Comparison of ENCODE assay signal across 19 cellular contexts in genomic region chr6:12260458-12261041, GRCh38. TPM values are rescaled to one million over a fixed set of nuclear protein-coding genes. Genes with fewer than 3 reads are reported as not detected.
DNase-seq lines count a peak whose midpoint lies in the region; ATAC-seq, FAIRE-seq and TF ChIP-seq lines count a peak whose summit lies in the region.
"Had no signal": no experiment of that assay in that cellular context is flagged by ENCODE, and none has a peak within 500 bp of the region (broad histone marks: within the 10 kb centered on the region; RNA-seq: fewer than 3 reads in every experiment).

No MANE protein-coding gene starts in this region.

- peak; percentile 97 for FAIRE-seq in colon (lab: Jason Lieb, UNC)
- FAIRE-seq: A549, D721Med had no signal

- TF ChIP-seq CTCF in mucosa of descending colon (IDR thresholded peaks at IDR 0.05) = no peak
- no peak for TF ChIP-seq CTCF in transverse colon (IDR thresholded peaks at IDR 0.05)

- ATAC-seq in mucosa of descending colon (peak; percentile 88), HG02571 (IDR thresholded peaks at IDR 0.05; ENCODE audit: unreplicated experiment) (no peak), GM18502 (IDR thresholded peaks at IDR 0.05; ENCODE audit: poor library complexity, unreplicated experiment) (no peak)
- ATAC-seq: A549, GM23338, K562 had no signal

- 15 to 48% methylated on average over 2 of the region's 2 CpGs for WGBS in transverse colon (ENCODE audit: low coverage in 1 of 2), 2 donors

- POLR2A ChIA-PET in HEK293T (lab: Yijun Ruan, JAX) = no interaction called here

- no peak for TF ChIP-seq EP300 in transverse colon (IDR thresholded peaks at IDR 0.05; ENCODE audit: low read depth)

- H3K36me3 ChIP-seq in mucosa of descending colon (ENCODE audit: low read depth) = no peaks in the 10 kb centered on the region
- H3K36me3 ChIP-seq in transverse colon = no peaks in the 10 kb centered on the region
- H3K36me3 ChIP-seq: BE2C had no signal

- H3K27me3 ChIP-seq in transverse colon = no peaks in the 10 kb centered on the region
- H3K27me3 ChIP-seq: BE2C had no signal

- intact Hi-C loops in mucosa of descending colon (cut with DNase I, micrococcal nuclease) (no loop called here), transverse colon (cut with DNase I; ENCODE audit: low total_unique reads) (no loop called here)

- no peak overlapping the region for H3K4me3 ChIP-seq in mucosa of descending colon
- H3K4me3 ChIP-seq in transverse colon = peak overlapping the region in 1 of 4 donors; percentile 29
- H3K4me3 ChIP-seq: A549, GM23338, K562 had no signal

- H3K4me1 ChIP-seq in mucosa of descending colon (ENCODE audit: low read depth) (peaks cover 9% of the 10 kb centered on the region), transverse colon (peaks cover 0 to 37% (median 15%) of the 10 kb centered on the region in 4 donors)
- H3K4me1 ChIP-seq: BE2C had no signal

- in situ Hi-C loops in transverse colon (cut with MboI; ENCODE audit: low pct_ligation_motif_present in 1 of 4, low pct_unique_long_range_greater_than_20kb in 1 of 4, low sequenced_read_pairs in 3 of 4) = no loop called here

- DNase-seq in HEK293T (ENCODE audit: extremely low spot score) (no peak), mucosa of descending colon (no peak), transverse colon (no peak), GDM1 (lab: John Stamatoyannopoulos, UW) (no peak)
- DNase-seq: BE2C; CD4-positive, alpha-beta memory T cell; DMS153; DMS79 treated with DMSO at 0.1 percent for 48 hours; EL; H9; HFFc6 had no signal

- no peak for TF ChIP-seq POLR2A in transverse colon (IDR thresholded peaks at IDR 0.05)

- CTCF ChIA-PET in HEK293T (lab: Yijun Ruan, JAX) = no interaction called here

- peak overlapping the region; percentile 81 to 89 (median 84) for H3K27ac ChIP-seq in transverse colon
- H3K27ac ChIP-seq: A549, C4-2B had no signal

- no peaks in the 10 kb centered on the region for H3K9me3 ChIP-seq in mucosa of descending colon
- no peaks in the 10 kb centered on the region for H3K9me3 ChIP-seq in transverse colon
- H3K9me3 ChIP-seq: A549, BE2C had no signal

TF ChIP-seq in HEK293T, 16 proteins besides CTCF, POLR2A, EP300 and RAD21:
- TF ChIP-seq PKNOX1 (IDR thresholded peaks at IDR 0.05) (peak; percentile 35; the same call in 1 of the 2 replicates), CTBP1 (IDR thresholded peaks at IDR 0.05; ENCODE audit: borderline replicate concordance) (peak; percentile 42; the same call in 1 of the 2 replicates), LEF1 (IDR thresholded peaks at IDR 0.05; ENCODE audit: borderline replicate concordance) (no peak), SUZ12 (IDR thresholded peaks at IDR 0.05) (no peak)

RNA-seq across cellular contexts. Expression of gene EDN1, which starts 29.6 kb away (rescaled TPM):
- 10 to 100 TPM in 2 of 3 donors, 1 to 10 TPM in 1; 8.4 to 26.5 (median 14.0) TPM for total RNA-seq in mucosa of descending colon
- 10 to 100 TPM in 2 of 4 donors, 1 to 10 TPM in 2; 3.6 to 23.2 (median 14.2) TPM for total RNA-seq in transverse colon
- total RNA-seq: K562 had no signal
